ENCODE assay signal across 8 cellular contexts in the genomic region with DNA sequence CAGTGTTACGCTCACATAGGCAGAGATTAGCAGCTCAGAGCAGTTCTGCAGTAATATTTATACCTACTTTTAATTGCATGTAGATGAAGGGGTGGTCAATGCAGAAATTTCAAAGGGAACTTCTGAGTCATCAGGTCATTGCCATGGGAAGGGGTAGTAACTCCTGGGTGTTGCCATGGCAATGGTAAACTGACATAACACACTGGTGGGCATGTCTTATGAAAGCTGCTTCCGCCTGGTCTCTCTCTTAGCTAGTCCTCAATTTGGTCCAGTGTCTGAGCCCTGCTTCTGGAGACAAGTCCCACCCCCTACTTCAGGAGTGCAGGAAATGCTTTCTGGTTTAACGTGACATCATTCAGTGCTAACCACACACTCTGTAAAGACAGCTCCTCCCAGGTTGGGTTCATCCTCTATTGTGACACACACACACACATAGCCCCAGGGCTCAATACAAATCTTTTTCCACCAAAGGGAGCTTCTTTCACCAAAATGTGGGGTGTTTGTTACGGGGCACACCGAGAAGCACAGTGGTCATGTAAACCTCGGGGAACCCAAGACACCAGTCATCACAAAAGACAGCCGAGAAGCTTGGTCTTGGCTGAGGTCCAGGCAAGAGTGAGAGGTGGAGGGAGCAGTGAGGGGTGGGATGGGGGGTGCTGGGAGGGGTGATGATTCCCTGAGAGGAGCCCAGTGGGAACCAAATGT.
DNase-seq lines count a peak whose midpoint lies in the region; ATAC-seq lines count a peak whose summit lies in the region.

No MANE protein-coding gene starts in this region.

- H3K4me3 Mint-ChIP-seq in activated T-cell treated with anti-CD3 and anti-CD28 coated beads, Interleukin-2, amount 50 U/mL, for 24 hours, result no peak overlapping the region

- H3K36me3 Mint-ChIP-seq in activated T-cell treated with anti-CD3 and anti-CD28 coated beads, Interleukin-2, amount 50 U/mL, for 24 hours (ENCODE audit: low read depth), result no peaks in the 10 kb centered on the region

- H3K9me3 Mint-ChIP-seq in activated T-cell treated with anti-CD3 and anti-CD28 coated beads, Interleukin-2, amount 50 U/mL, for 24 hours, result no peaks in the 10 kb centered on the region

- no peaks in the 10 kb centered on the region for H3K27me3 Mint-ChIP-seq in activated T-cell treated with anti-CD3 and anti-CD28 coated beads, Interleukin-2, amount 50 U/mL, for 24 hours

- peak; percentile 77 for ATAC-seq in HG02798 (IDR thresholded peaks at IDR 0.05; ENCODE audit: poor library complexity, unreplicated experiment)

- H3K27ac Mint-ChIP-seq in activated T-cell treated with anti-CD3 and anti-CD28 coated beads, Interleukin-2, amount 50 U/mL, for 24 hours, result peak overlapping the region; percentile 77

- peaks cover 21% of the 10 kb centered on the region for H3K4me1 Mint-ChIP-seq in activated T-cell treated with anti-CD3 and anti-CD28 coated beads, Interleukin-2, amount 50 U/mL, for 24 hours (ENCODE audit: low read depth)

- peak; percentile 9 for DNase-seq in NCI-H146 (lab: John Stamatoyannopoulos, UW)
- DNase-seq in NCI-H146 treated with DMSO at 0.1 percent for 48 hours (lab: John Stamatoyannopoulos, UW; ENCODE audit: unreplicated experiment), result no peak
- peak; percentile 62 for DNase-seq in NCI-H748 (lab: John Stamatoyannopoulos, UW; ENCODE audit: unreplicated experiment)
- peak; percentile 59 for DNase-seq in activated T-cell treated with anti-CD3 and anti-CD28 coated beads, Interleukin-2, amount 50 U/mL, for 24 hours
- peak; percentile 32 for DNase-seq in hepatic stellate cell (ENCODE audit: low spot score)
- DNase-seq in stimulated activated CD8-positive, alpha-beta memory T cell treated with anti-CD3 and anti-CD28 coated beads, Interleukin-7, amount 100 ng/mL, for 1 hour (ENCODE audit: low read depth in 2 of 2), result peak; percentile 17 to 23
- no peak for DNase-seq in iPS-NIHi7 (ENCODE audit: extremely low spot score)

Comparison
In these comparisons a context has a peak if more than half of its experiments do, and no peak if none do; other contexts are left out.
1. DNase-seq: peak in NCI-H146 (single experiment), NCI-H748 (single experiment), activated T-cell treated with anti-CD3 and anti-CD28 coated beads, Interleukin-2, amount 50 U/mL, for 24 hours (single experiment), hepatic stellate cell (single experiment) and stimulated activated CD8-positive, alpha-beta memory T cell treated with anti-CD3 and anti-CD28 coated beads, Interleukin-7, amount 100 ng/mL, for 1 hour (2 of 2); none in NCI-H146 treated with DMSO at 0.1 percent for 48 hours (single experiment) and iPS-NIHi7 (single experiment).